9 cellular contexts compared by ENCODE assay signal in the genomic region with DNA sequence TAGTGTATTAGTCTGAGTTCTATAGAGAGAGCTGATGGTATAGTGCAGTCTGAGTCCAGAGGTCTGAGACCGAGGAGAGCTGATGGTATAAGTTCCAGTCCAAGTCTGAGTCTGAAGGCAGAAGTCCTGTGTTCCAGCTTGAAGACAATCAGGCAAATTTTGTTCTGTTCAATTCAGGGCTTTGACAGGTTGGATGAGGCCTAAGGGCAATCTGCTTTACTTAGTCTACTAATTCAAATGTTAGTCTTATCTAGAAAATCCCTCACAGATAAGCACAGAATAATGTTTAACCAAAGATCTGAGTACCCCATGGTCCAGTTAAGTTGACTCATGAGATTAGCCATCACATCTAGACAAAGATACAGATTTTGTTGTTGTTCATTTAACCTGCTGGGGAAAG.
"Had no signal": no experiment of that assay in that cellular context is flagged by ENCODE, and none has a peak within 500 bp of the region (broad histone marks: within the 10 kb centered on the region; RNA-seq: fewer than 3 reads in every experiment).

No MANE protein-coding gene starts in this region.

- DNase-seq: H7, HFFc6, KG1 had no signal

- H3K36me3 ChIP-seq: HAP-1 had no signal

- H3K9me3 ChIP-seq: HAP-1 had no signal

- H3K4me3 ChIP-seq: GM23338, HAP-1 had no signal

- H3K4me1 ChIP-seq: HAP-1 had no signal

- ATAC-seq: GM23338, HCT116, HepG2 had no signal

- H3K27ac Mint-ChIP-seq: GM23338, HFFc6, IgD-negative memory B cell had no signal

- H2AFZ ChIP-seq: GM23338 had no signal

- FAIRE-seq: HepG2 had no signal

- H3K4me2 ChIP-seq: GM23338 had no signal

- H3K4me1 Mint-ChIP-seq: GM23338, IgD-negative memory B cell had no signal

- H3K9me3 Mint-ChIP-seq: GM23338, HFFc6 had no signal

- H3K4me3 Mint-ChIP-seq: GM23338, HFFc6, IgD-negative memory B cell had no signal

- H3K27ac ChIP-seq: HL-60 had no signal
